8 cellular contexts compared by ENCODE assay signal in genomic region chr7:636396-636795, GRCh38.
A peak's percentile ranks its signal among the peaks of the same experiment; 100 is the strongest.
DNase-seq lines count a peak whose midpoint lies in the region; ATAC-seq and TF ChIP-seq lines count a peak whose summit lies in the region.

No MANE protein-coding gene starts in this region.

- peaks cover 4% of the 10 kb centered on the region for H3K36me3 Mint-ChIP-seq in T-cell

- no peaks in the 10 kb centered on the region for H3K9me3 ChIP-seq in osteoblast (ENCODE audit: low read depth, low read length)

- DNase-seq in GM10248 (ENCODE audit: extremely low spot score) (no peak), T-cell (peak in 30 of 34 experiments; percentile 20 to 56 (median 44)), coronary artery (ENCODE audit: low spot score) (no peak), osteoblast (ENCODE audit: insufficient read length, low spot score, missing footprints) (peak; percentile 98), NCI-H2196 (lab: John Stamatoyannopoulos, UW; ENCODE audit: unreplicated experiment) (no peak), putamen (ENCODE audit: low spot score) (no peak), superior temporal gyrus (ENCODE audit: extremely low spot score) (no peak), NCI-H69 (lab: John Stamatoyannopoulos, UW) (no peak)

- H3K4me2 ChIP-seq in osteoblast (ENCODE audit: insufficient read depth, low read length) = no peak overlapping the region

- H3K27ac ChIP-seq in coronary artery = no peak overlapping the region
- no peak overlapping the region for H3K27ac ChIP-seq in osteoblast (ENCODE audit: low read depth, low read length)

- no peaks in the 10 kb centered on the region for H3K9me3 Mint-ChIP-seq in T-cell

- CTCF ChIA-PET in GM10248 (lab: Yijun Ruan, JAX) = interaction anchor here (1.1 to 1.5 kb wide), 3 partner anchors 10 to 373 kb away, joined by 3 to 5 read pairs (median 4); no protein-coding TSS in a partner anchor
- CTCF ChIA-PET in T-cell (lab: Charles Lee) = no interaction called here

- H3K27me3 Mint-ChIP-seq in T-cell = no peaks in the 10 kb centered on the region

- TF ChIP-seq CTCF in GM10248 (IDR thresholded peaks at IDR 0.05; ENCODE audit: control extremely low read depth, extremely low read depth, low read depth, missing control alignments) = peak; percentile 41
- peak; percentile 57 for TF ChIP-seq CTCF in coronary artery (IDR thresholded peaks at IDR 0.05)
- peak; percentile 53 for TF ChIP-seq CTCF in osteoblast (IDR thresholded peaks at IDR 0.05; ENCODE audit: extremely low read depth, low read depth, low read length)

- peaks cover 17 to 26% (median 17%) of the 10 kb centered on the region in 3 donors for H3K4me1 Mint-ChIP-seq in T-cell

- no peaks in the 10 kb centered on the region for H3K4me1 ChIP-seq in osteoblast (ENCODE audit: insufficient read depth, low read length)

- ATAC-seq in T-cell (replicated peaks in 1 of 4) = peak; percentile 37 to 80 (median 68)

- no peaks in the 10 kb centered on the region for H3K79me2 ChIP-seq in osteoblast (ENCODE audit: insufficient read depth, low read length)

- H4K20me1 ChIP-seq in osteoblast (ENCODE audit: insufficient read depth, low read length) = no peaks in the 10 kb centered on the region

- H3K27ac Mint-ChIP-seq in T-cell = no peak overlapping the region

- no peaks in the 10 kb centered on the region for H3K36me3 ChIP-seq in osteoblast (ENCODE audit: insufficient read depth, low read length)

- H3K4me3 ChIP-seq in coronary artery (no peak overlapping the region), osteoblast (ENCODE audit: insufficient read depth, low read length) (no peak overlapping the region)

- peak overlapping the region in 1 of 3 donors; percentile 20 for H3K4me3 Mint-ChIP-seq in T-cell

- POLR2A ChIA-PET in GM10248 (lab: Yijun Ruan, JAX) (no interaction called here), T-cell (lab: Charles Lee) (no interaction called here)

- H2AFZ ChIP-seq in osteoblast (ENCODE audit: low read length) = no peak overlapping the region

- no peaks in the 10 kb centered on the region for H3K27me3 ChIP-seq in osteoblast (ENCODE audit: insufficient read depth, low read length)

Comparison
In these comparisons a context has a peak if more than half of its experiments do, and no peak if none do; other contexts are left out.
1. DNase-seq: peak in T-cell (30 of 34) and osteoblast (single experiment); none in GM10248 (single experiment), coronary artery (single experiment), NCI-H2196 (single experiment), putamen (single experiment), superior temporal gyrus (single experiment) and NCI-H69 (single experiment).
2. Peak in every context shown above with its lines, with median percentiles within 50 percentile points of each other: CTCF ChIP-seq.